ENCODE assay signal across 16 cellular contexts in genomic region chr1:83097715-83098613, GRCh38.
"Had no signal": no experiment of that assay in that cellular context is flagged by ENCODE, and none has a peak within 500 bp of the region (broad histone marks: within the 10 kb centered on the region; RNA-seq: fewer than 3 reads in every experiment).

No MANE protein-coding gene starts in this region.

- H3K4me3 ChIP-seq: body of pancreas, left ventricle myocardium inferior, tibial artery, uterus had no signal

- H3K27me3 Mint-ChIP-seq: activated naive CD8-positive, alpha-beta T cell treated with anti-CD3 and anti-CD28 coated beads, Interleukin-2, amount 10 ng/mL, durations not matched to agents 7 days and 5 days; effector memory CD8-positive, alpha-beta T cell had no signal

- H3K27ac Mint-ChIP-seq: activated naive CD8-positive, alpha-beta T cell treated with anti-CD3 and anti-CD28 coated beads, Interleukin-2, amount 10 ng/mL, durations not matched to agents 7 days and 5 days; activated T-helper 1 cell treated with anti-CD3 and anti-CD28 coated beads, Interleukin-12 subunit alpha, Interleukin-12 subunit beta, Interleukin-2, Interleukin-4 antibody, amounts not matched to agents 30 ng/mL and 10 ng/mL and 1 ng/mL, durations not matched to agents 14 hours and 24 hours and 36 hours; effector memory CD8-positive, alpha-beta T cell; nephron progenitor cell had no signal

- H3K4me1 Mint-ChIP-seq: activated naive CD8-positive, alpha-beta T cell treated with anti-CD3 and anti-CD28 coated beads, Interleukin-2, amount 10 ng/mL, durations not matched to agents 7 days and 5 days had no signal

- H3K36me3 Mint-ChIP-seq: activated naive CD8-positive, alpha-beta T cell treated with anti-CD3 and anti-CD28 coated beads, Interleukin-2, amount 10 ng/mL, durations not matched to agents 7 days and 5 days had no signal

- ATAC-seq: body of pancreas; effector memory CD8-positive, alpha-beta T cell had no signal

- DNase-seq: activated CD4-positive, alpha-beta T cell treated with anti-CD3 and anti-CD28 coated beads, Interleukin-2, amount 50 U/mL, for 4 hours; activated naive CD8-positive, alpha-beta T cell treated with anti-CD3 and anti-CD28 coated beads, Interleukin-2, amount 10 ng/mL, durations not matched to agents 7 days and 5 days; body of pancreas; caudate nucleus; effector memory CD8-positive, alpha-beta T cell; head of caudate nucleus; left ventricle myocardium inferior; midbrain; nephron progenitor cell; occipital lobe; posterior cingulate gyrus; stimulated activated naive CD4-positive, alpha-beta T cell; T-helper 2 cell; tibial artery; uterus had no signal

- H3K4me3 Mint-ChIP-seq: activated naive CD8-positive, alpha-beta T cell treated with anti-CD3 and anti-CD28 coated beads, Interleukin-2, amount 10 ng/mL, durations not matched to agents 7 days and 5 days; activated T-helper 1 cell treated with anti-CD3 and anti-CD28 coated beads, Interleukin-12 subunit alpha, Interleukin-12 subunit beta, Interleukin-2, Interleukin-4 antibody, amounts not matched to agents 30 ng/mL and 10 ng/mL and 1 ng/mL, durations not matched to agents 14 hours and 24 hours and 36 hours; effector memory CD8-positive, alpha-beta T cell; nephron progenitor cell had no signal
